Comparison of ENCODE assay signal across 20 cellular contexts in genomic region chr1:94024109-94024792, GRCh38.
"Had no signal": no experiment of that assay in that cellular context is flagged by ENCODE, and none has a peak within 500 bp of the region (broad histone marks: within the 10 kb centered on the region; RNA-seq: fewer than 3 reads in every experiment).

No MANE protein-coding gene starts in this region.

- H3K27ac ChIP-seq: dorsolateral prefrontal cortex, esophagus muscularis mucosa, gastroesophageal sphincter, testis, tibial nerve, upper lobe of right lung, vagina had no signal

- H3K27ac Mint-ChIP-seq: natural killer cell; stimulated activated naive B cell treated with anti-CD40 and anti-IgM and Interleukin-4, amounts not matched to agents 10 μg/mL and 1 μg/mL and 100 μg/mL, for 72 hours; stimulated activated naive CD8-positive, alpha-beta T cell treated with anti-CD3 and anti-CD28 coated beads, Interleukin-15, amount 100 ng/mL, for 72 hours had no signal

- H3K4me3 ChIP-seq: dorsolateral prefrontal cortex, esophagus muscularis mucosa, gastroesophageal sphincter, testis, tibial nerve, upper lobe of right lung, vagina had no signal

- H3K27me3 ChIP-seq: esophagus muscularis mucosa, gastroesophageal sphincter, testis, tibial nerve, upper lobe of right lung, vagina had no signal

- H3K4me3 Mint-ChIP-seq: natural killer cell; neural crest cell; stimulated activated naive B cell treated with anti-CD40 and anti-IgM and Interleukin-4, amounts not matched to agents 10 μg/mL and 1 μg/mL and 100 μg/mL, for 72 hours; stimulated activated naive CD8-positive, alpha-beta T cell treated with anti-CD3 and anti-CD28 coated beads, Interleukin-15, amount 100 ng/mL, for 72 hours had no signal

- H3K36me3 Mint-ChIP-seq: natural killer cell; stimulated activated naive B cell treated with anti-CD40 and anti-IgM and Interleukin-4, amounts not matched to agents 10 μg/mL and 1 μg/mL and 100 μg/mL, for 72 hours had no signal

- H3K9me3 ChIP-seq: esophagus muscularis mucosa, gastroesophageal sphincter, testis, tibial nerve, upper lobe of right lung, vagina had no signal

- ATAC-seq: gastroesophageal sphincter; natural killer cell; sciatic nerve; stimulated activated naive B cell treated with anti-CD40 and anti-IgM and Interleukin-4, amounts not matched to agents 10 μg/mL and 1 μg/mL and 100 μg/mL, for 72 hours; stimulated activated naive CD8-positive, alpha-beta T cell treated with anti-CD3 and anti-CD28 coated beads, Interleukin-15, amount 100 ng/mL, for 72 hours; upper lobe of right lung had no signal

- H3K4me1 Mint-ChIP-seq: neural crest cell had no signal

- DNase-seq: cortex of kidney; dorsolateral prefrontal cortex; effector CD8-positive, alpha-beta T cell; glutamatergic neuron; kidney glomerular epithelial cell; mammary epithelial cell; natural killer cell; posterior cingulate gyrus; stimulated activated CD4-positive, alpha-beta T cell treated with anti-CD3 and anti-CD28 coated beads, Interleukin-2, amount 100 ng/mL, for 24 hours; stimulated activated CD4-positive, alpha-beta T cell treated with anti-CD3 and anti-CD28 coated beads, Interleukin-4, amount 100 ng/mL, for 4 hours; stimulated activated naive B cell treated with anti-CD40 and anti-IgM and Interleukin-4, amounts not matched to agents 10 μg/mL and 1 μg/mL and 100 μg/mL, for 72 hours; stimulated activated naive CD8-positive, alpha-beta T cell treated with anti-CD3 and anti-CD28 coated beads, Interleukin-15, amount 100 ng/mL, for 72 hours; testis; upper lobe of right lung had no signal

- H3K36me3 ChIP-seq: esophagus muscularis mucosa, gastroesophageal sphincter, tibial nerve, upper lobe of right lung, vagina had no signal

- H3K9me3 Mint-ChIP-seq: natural killer cell; neural crest cell; stimulated activated naive B cell treated with anti-CD40 and anti-IgM and Interleukin-4, amounts not matched to agents 10 μg/mL and 1 μg/mL and 100 μg/mL, for 72 hours; stimulated activated naive CD8-positive, alpha-beta T cell treated with anti-CD3 and anti-CD28 coated beads, Interleukin-15, amount 100 ng/mL, for 72 hours had no signal
